ENCODE assay signal across 2 cellular contexts in genomic region chr13:25353344-25353743, GRCh38.
TF ChIP-seq lines count a peak whose summit lies in the region.

No MANE protein-coding gene starts in this region.

TF ChIP-seq in GM23338, 12 proteins besides CTCF, POLR2A, EP300 and RAD21:
- TF ChIP-seq CREB1 (CRISPR knock-in tag; IDR thresholded peaks at IDR 0.05; ENCODE audit: low read depth) (no peak), EZH2 (IDR thresholded peaks at IDR 0.05; ENCODE audit: low read depth, unreplicated experiment) (no peak), NANOG (IDR thresholded peaks at IDR 0.05; ENCODE audit: borderline replicate concordance) (no peak), JUNB (IDR thresholded peaks at IDR 0.05; ENCODE audit: unreplicated experiment) (no peak), EZH2phosphoT487 (IDR thresholded peaks at IDR 0.05; ENCODE audit: unreplicated experiment) (no peak), ZNF114 (CRISPR knock-in tag; IDR thresholded peaks at IDR 0.05) (no peak), STAT1 (IDR thresholded peaks at IDR 0.05; ENCODE audit: unreplicated experiment) (no peak), REST (IDR thresholded peaks at IDR 0.05; ENCODE audit: unreplicated experiment) (no peak), POLR2AphosphoS5 (IDR thresholded peaks at IDR 0.05; ENCODE audit: low read depth) (no peak), ZNF331 (CRISPR knock-in tag; IDR thresholded peaks at IDR 0.05; ENCODE audit: low read depth) (no peak), ZNF462 (CRISPR knock-in tag; IDR thresholded peaks at IDR 0.05) (no peak)
- TF ChIP-seq, protein P1, sequence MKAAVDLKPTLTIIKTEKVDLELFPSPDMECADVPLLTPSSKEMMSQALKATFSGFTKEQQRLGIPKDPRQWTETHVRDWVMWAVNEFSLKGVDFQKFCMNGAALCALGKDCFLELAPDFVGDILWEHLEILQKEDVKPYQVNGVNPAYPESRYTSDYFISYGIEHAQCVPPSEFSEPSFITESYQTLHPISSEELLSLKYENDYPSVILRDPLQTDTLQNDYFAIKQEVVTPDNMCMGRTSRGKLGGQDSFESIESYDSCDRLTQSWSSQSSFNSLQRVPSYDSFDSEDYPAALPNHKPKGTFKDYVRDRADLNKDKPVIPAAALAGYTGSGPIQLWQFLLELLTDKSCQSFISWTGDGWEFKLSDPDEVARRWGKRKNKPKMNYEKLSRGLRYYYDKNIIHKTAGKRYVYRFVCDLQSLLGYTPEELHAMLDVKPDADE (IDR thresholded peaks at IDR 0.05), result no peak

TF ChIP-seq in K562, 482 proteins besides CTCF, POLR2A, EP300 and RAD21 (continues in another document):
- TF ChIP-seq, protein P2, sequence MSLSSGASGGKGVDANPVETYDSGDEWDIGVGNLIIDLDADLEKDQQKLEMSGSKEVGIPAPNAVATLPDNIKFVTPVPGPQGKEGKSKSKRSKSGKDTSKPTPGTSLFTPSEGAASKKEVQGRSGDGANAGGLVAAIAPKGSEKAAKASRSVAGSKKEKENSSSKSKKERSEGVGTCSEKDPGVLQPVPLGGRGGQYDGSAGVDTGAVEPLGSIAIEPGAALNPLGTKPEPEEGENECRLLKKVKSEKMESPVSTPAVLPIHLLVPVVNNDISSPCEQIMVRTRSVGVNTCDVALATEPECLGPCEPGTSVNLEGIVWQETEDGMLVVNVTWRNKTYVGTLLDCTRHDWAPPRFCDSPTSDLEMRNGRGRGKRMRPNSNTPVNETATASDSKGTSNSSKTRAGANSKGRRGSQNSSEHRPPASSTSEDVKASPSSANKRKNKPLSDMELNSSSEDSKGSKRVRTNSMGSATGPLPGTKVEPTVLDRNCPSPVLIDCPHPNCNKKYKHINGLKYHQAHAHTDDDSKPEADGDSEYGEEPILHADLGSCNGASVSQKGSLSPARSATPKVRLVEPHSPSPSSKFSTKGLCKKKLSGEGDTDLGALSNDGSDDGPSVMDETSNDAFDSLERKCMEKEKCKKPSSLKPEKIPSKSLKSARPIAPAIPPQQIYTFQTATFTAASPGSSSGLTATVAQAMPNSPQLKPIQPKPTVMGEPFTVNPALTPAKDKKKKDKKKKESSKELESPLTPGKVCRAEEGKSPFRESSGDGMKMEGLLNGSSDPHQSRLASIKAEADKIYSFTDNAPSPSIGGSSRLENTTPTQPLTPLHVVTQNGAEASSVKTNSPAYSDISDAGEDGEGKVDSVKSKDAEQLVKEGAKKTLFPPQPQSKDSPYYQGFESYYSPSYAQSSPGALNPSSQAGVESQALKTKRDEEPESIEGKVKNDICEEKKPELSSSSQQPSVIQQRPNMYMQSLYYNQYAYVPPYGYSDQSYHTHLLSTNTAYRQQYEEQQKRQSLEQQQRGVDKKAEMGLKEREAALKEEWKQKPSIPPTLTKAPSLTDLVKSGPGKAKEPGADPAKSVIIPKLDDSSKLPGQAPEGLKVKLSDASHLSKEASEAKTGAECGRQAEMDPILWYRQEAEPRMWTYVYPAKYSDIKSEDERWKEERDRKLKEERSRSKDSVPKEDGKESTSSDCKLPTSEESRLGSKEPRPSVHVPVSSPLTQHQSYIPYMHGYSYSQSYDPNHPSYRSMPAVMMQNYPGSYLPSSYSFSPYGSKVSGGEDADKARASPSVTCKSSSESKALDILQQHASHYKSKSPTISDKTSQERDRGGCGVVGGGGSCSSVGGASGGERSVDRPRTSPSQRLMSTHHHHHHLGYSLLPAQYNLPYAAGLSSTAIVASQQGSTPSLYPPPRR (CRISPR knock-in tag; IDR thresholded peaks at IDR 0.05; ENCODE audit: borderline replicate concordance), result no peak
- no peak for TF ChIP-seq SIRT6 (IDR thresholded peaks at IDR 0.05; ENCODE audit: low read depth, low read length)
- TF ChIP-seq ZBTB49 (CRISPR knock-in tag; IDR thresholded peaks at IDR 0.05; ENCODE audit: borderline replicate concordance), result no peak
- no peak for TF ChIP-seq SMARCC2 (IDR thresholded peaks at IDR 0.05; ENCODE audit: low read depth)
- TF ChIP-seq MXD1 (CRISPR knock-in tag; IDR thresholded peaks at IDR 0.05; ENCODE audit: borderline replicate concordance, poor library complexity, severe bottlenecking), result no peak
- TF ChIP-seq, protein P3, sequence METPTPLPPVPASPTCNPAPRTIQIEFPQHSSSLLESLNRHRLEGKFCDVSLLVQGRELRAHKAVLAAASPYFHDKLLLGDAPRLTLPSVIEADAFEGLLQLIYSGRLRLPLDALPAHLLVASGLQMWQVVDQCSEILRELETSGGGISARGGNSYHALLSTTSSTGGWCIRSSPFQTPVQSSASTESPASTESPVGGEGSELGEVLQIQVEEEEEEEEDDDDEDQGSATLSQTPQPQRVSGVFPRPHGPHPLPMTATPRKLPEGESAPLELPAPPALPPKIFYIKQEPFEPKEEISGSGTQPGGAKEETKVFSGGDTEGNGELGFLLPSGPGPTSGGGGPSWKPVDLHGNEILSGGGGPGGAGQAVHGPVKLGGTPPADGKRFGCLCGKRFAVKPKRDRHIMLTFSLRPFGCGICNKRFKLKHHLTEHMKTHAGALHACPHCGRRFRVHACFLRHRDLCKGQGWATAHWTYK (CRISPR knock-in tag; IDR thresholded peaks at IDR 0.05), result no peak
- TF ChIP-seq FOSL1 (tag; conservative IDR thresholded peaks at IDR 0.05), result no peak
- no peak for TF ChIP-seq MBD2 (IDR thresholded peaks at IDR 0.05; ENCODE audit: borderline replicate concordance, low read depth)
- TF ChIP-seq NUFIP1 (IDR thresholded peaks at IDR 0.05; ENCODE audit: partially characterized antibody), result no peak
- TF ChIP-seq, protein P4, sequence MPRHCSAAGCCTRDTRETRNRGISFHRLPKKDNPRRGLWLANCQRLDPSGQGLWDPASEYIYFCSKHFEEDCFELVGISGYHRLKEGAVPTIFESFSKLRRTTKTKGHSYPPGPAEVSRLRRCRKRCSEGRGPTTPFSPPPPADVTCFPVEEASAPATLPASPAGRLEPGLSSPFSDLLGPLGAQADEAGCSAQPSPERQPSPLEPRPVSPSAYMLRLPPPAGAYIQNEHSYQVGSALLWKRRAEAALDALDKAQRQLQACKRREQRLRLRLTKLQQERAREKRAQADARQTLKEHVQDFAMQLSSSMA (CRISPR knock-in tag; IDR thresholded peaks at IDR 0.05), result no peak
- TF ChIP-seq ZNF699 (CRISPR knock-in tag; IDR thresholded peaks at IDR 0.05; ENCODE audit: insufficient replicate concordance), result no peak
- no peak for TF ChIP-seq PCBP2 (IDR thresholded peaks at IDR 0.05; ENCODE audit: low read depth, low read length, poor library complexity, severe bottlenecking)
- no peak for TF ChIP-seq CBX3 (IDR thresholded peaks at IDR 0.05; ENCODE audit: borderline replicate concordance in 1 of 2, low read length in 2 of 2)
- no peak for TF ChIP-seq TRIM24 (IDR thresholded peaks at IDR 0.05)
- 0 out of 2 replicates have a peak, but pooled peaks have one; percentile 15 for TF ChIP-seq SMAD4 (CRISPR knock-in tag; conservative IDR thresholded peaks at IDR 0.05)
- TF ChIP-seq THRAP3 (IDR thresholded peaks at IDR 0.05; ENCODE audit: borderline replicate concordance), result no peak
- TF ChIP-seq MEIS2 (IDR thresholded peaks at IDR 0.05; ENCODE audit: partially characterized antibody), result no peak
- TF ChIP-seq, protein P5, sequence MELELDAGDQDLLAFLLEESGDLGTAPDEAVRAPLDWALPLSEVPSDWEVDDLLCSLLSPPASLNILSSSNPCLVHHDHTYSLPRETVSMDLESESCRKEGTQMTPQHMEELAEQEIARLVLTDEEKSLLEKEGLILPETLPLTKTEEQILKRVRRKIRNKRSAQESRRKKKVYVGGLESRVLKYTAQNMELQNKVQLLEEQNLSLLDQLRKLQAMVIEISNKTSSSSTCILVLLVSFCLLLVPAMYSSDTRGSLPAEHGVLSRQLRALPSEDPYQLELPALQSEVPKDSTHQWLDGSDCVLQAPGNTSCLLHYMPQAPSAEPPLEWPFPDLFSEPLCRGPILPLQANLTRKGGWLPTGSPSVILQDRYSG (tag; conservative IDR thresholded peaks at IDR 0.05; ENCODE audit: low read depth), result peak; percentile 73; the same call in 1 of the 2 replicates
- TF ChIP-seq GTF2A2 (tag; IDR thresholded peaks at IDR 0.05), result no peak
- TF ChIP-seq ETV5 (CRISPR knock-in tag; IDR thresholded peaks at IDR 0.05; ENCODE audit: low read depth), result no peak
- no peak for TF ChIP-seq CHD4 (IDR thresholded peaks at IDR 0.05; ENCODE audit: insufficient read depth, insufficient replicate concordance, low read depth, low read length, poor library complexity, severe bottlenecking)
- no peak for TF ChIP-seq KAT8 (IDR thresholded peaks at IDR 0.05; ENCODE audit: low read depth)
- TF ChIP-seq FUS (optimal IDR thresholded peaks at IDR 0.05; ENCODE audit: low read depth, low read length), result no peak
- TF ChIP-seq ESRRA (IDR thresholded peaks at IDR 0.05; ENCODE audit: borderline replicate concordance, low read depth), result no peak
- peak; percentile 56; the same call in 1 of the 2 replicates for TF ChIP-seq PTRF (tag; IDR thresholded peaks at IDR 0.05)
- no peak for TF ChIP-seq ZBTB34 (CRISPR knock-in tag; IDR thresholded peaks at IDR 0.05)
- no peak for TF ChIP-seq ZNF197 (CRISPR knock-in tag; IDR thresholded peaks at IDR 0.05; ENCODE audit: low read depth)
- TF ChIP-seq RB1 (IDR thresholded peaks at IDR 0.05; ENCODE audit: low read depth), result no peak
- no peak for TF ChIP-seq ZNF512 (tag; IDR thresholded peaks at IDR 0.05)
- no peak for TF ChIP-seq PHF20 (IDR thresholded peaks at IDR 0.05; ENCODE audit: partially characterized antibody)
- peak; percentile 54; the same call in 1 of the 2 replicates for TF ChIP-seq HSF4 (CRISPR knock-in tag; IDR thresholded peaks at IDR 0.05; ENCODE audit: borderline replicate concordance)
- TF ChIP-seq NR2C1 (IDR thresholded peaks at IDR 0.05), result no peak
- no peak for TF ChIP-seq NR2C1 (tag; IDR thresholded peaks at IDR 0.05)
- TF ChIP-seq YY1 (IDR thresholded peaks at IDR 0.05; ENCODE audit: borderline replicate concordance in 1 of 3, control insufficient read depth in 1 of 3, extremely low read depth in 1 of 3, insufficient read depth in 3 of 3, insufficient read length in 1 of 3, insufficient replicate concordance in 2 of 3, low read depth in 1 of 3, low read length in 2 of 3), result peak in 1 of 3 experiments; percentile 15
- TF ChIP-seq KAT2B (IDR thresholded peaks at IDR 0.05; ENCODE audit: low read depth, low read length), result no peak
- TF ChIP-seq, protein P6, sequence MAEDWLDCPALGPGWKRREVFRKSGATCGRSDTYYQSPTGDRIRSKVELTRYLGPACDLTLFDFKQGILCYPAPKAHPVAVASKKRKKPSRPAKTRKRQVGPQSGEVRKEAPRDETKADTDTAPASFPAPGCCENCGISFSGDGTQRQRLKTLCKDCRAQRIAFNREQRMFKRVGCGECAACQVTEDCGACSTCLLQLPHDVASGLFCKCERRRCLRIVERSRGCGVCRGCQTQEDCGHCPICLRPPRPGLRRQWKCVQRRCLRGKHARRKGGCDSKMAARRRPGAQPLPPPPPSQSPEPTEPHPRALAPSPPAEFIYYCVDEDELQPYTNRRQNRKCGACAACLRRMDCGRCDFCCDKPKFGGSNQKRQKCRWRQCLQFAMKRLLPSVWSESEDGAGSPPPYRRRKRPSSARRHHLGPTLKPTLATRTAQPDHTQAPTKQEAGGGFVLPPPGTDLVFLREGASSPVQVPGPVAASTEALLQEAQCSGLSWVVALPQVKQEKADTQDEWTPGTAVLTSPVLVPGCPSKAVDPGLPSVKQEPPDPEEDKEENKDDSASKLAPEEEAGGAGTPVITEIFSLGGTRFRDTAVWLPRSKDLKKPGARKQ (CRISPR knock-in tag; IDR thresholded peaks at IDR 0.05), result no peak
- TF ChIP-seq CBFA2T3 (IDR thresholded peaks at IDR 0.05), result no peak
- no peak for TF ChIP-seq ZNF212 (CRISPR knock-in tag; IDR thresholded peaks at IDR 0.05)
- TF ChIP-seq CBX8 (IDR thresholded peaks at IDR 0.05; ENCODE audit: borderline replicate concordance, extremely low read depth, low read depth, low read length, poor library complexity, severe bottlenecking), result no peak
- TF ChIP-seq MCM2 (IDR thresholded peaks at IDR 0.05; ENCODE audit: low read depth), result no peak
